ENCODE assay signal across 1 cellular context in genomic region chr1:37393585-37394120, GRCh38.
TF ChIP-seq lines count a peak whose summit lies in the region.

No MANE protein-coding gene starts in this region.

TF ChIP-seq in H1, 55 proteins besides CTCF, POLR2A, EP300 and RAD21 (continued from another document):
- no peak for TF ChIP-seq E2F6 (IDR thresholded peaks at IDR 0.05)
- no peak for TF ChIP-seq MAFK (IDR thresholded peaks at IDR 0.05; ENCODE audit: low read depth, low read length)
- TF ChIP-seq TCF12 (IDR thresholded peaks at IDR 0.05; ENCODE audit: low read depth, low read length) = no peak
- TF ChIP-seq RNF2 (IDR thresholded peaks at IDR 0.05; ENCODE audit: borderline replicate concordance, low read depth, low read length, missing control alignments, poor library complexity, severe bottlenecking) = no peak
